In genomic region chr21:46635324-46636180, GRCh38 we compare ENCODE assay signal across 8 cellular contexts. TPM values are rescaled to one million over a fixed set of nuclear protein-coding genes. Genes with fewer than 3 reads are reported as not detected.
DNase-seq lines count a peak whose midpoint lies in the region; ATAC-seq and TF ChIP-seq lines count a peak whose summit lies in the region.

Gene PRMT2 (plus strand): TSS chr21:46635674. CDS start chr21:46636952, 1,278 bp downstream.

- peak; percentile 90 for ATAC-seq in HG03432 (IDR thresholded peaks at IDR 0.05; ENCODE audit: unreplicated experiment)

- peak; percentile 96 for TF ChIP-seq POLR2A in GM19099 (IDR thresholded peaks at IDR 0.05; ENCODE audit: extremely low read depth, insufficient read length, low read depth)

- DNase-seq in AML-193 (lab: John Stamatoyannopoulos, UW) (peak; percentile 90 to 93), NCI-H460 (ENCODE audit: extremely low read depth, low read depth) (peak; percentile 95), cerebellar cortex (ENCODE audit: low spot score) (peak; percentile 96), islet precursor cell (peak; percentile 98)
- DNase-seq in activated CD4-positive, CD25-positive, alpha-beta regulatory T cell treated with anti-CD3 and anti-CD28 coated beads, Interleukin-2, amount 50 U/mL, for 72 hours = peak; percentile 100
- DNase-seq in stimulated activated CD4-positive, alpha-beta T cell treated with anti-CD3 and anti-CD28 coated beads, Interleukin-12 subunit alpha, Interleukin-12 subunit beta, amount 100 ng/mL, for 4 hours = peak; percentile 97

RNA-seq across cellular contexts. Expression of gene PRMT2, which starts in this region (rescaled TPM):
- 37.0 and 40.4 TPM in 2 replicates for total RNA-seq in NCI-H460 (2014; rRNA removed; shearing (Covaris generic))
- 36.9 and 48.4 TPM in 2 replicates for polyA plus RNA-seq in NCI-H460 (2014; cell fraction: nucleus; rRNA removed)

Comparison
In these comparisons a context has a peak if more than half of its experiments do, and no peak if none do; other contexts are left out.
1. Peak in every context shown above with its lines: DNase-seq and ATAC-seq.